Comparison of ENCODE assay signal across 8 cellular contexts in the genomic region with DNA sequence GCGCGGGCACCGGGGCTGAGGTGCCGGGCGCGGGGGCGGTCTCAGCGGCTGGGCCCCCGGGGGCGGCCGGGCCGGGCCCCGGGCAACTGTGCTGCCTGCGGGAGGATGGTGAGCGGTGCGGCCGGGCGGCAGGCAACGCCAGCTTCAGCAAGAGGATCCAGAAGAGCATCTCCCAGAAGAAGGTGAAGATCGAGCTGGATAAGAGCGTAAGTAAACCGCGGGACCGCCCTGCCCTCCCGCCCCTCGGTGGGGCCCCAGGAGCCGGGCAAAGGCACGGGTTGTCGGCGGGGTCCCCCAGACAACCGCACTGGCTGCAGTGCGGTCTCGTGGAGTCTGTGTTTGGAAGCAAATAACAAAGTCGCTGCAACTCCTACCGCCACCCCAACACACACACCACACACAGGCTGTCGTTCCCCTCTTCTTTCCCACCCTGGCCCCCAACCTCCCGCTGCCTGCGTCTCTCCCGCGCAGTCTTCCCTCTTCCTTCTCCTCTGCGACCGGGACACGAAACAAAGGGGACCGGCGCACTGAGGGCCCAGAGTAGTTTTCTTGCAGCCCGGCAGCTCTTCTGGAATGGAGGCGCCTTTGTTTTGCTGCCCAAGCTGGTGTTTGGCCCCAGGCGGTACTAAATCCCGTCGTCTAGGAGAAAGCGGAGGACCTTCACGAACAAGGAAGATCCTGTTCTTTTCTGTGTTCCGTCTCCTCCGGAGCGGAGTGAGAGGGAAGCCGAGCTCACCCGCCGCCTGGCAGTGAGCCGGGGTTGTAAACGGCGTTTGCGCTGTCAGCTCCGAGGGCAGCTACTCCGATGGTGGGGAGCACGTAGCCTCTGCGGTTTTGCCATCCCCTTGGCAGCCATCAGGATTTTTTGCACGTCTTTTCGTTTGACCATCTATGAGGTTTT. TPM values are rescaled to one million over a fixed set of nuclear protein-coding genes. Genes with fewer than 3 reads are reported as not detected.
DNase-seq lines count a peak whose midpoint lies in the region; ATAC-seq and TF ChIP-seq lines count a peak whose summit lies in the region.

No MANE protein-coding gene starts in this region.

- no peak for TF ChIP-seq RAD21 in liver (IDR thresholded peaks at IDR 0.05)

- H3K27me3 ChIP-seq in A673 (replicated peaks; ENCODE audit: insufficient read depth, low read depth, low read length, poor library complexity) (no peaks in the 10 kb centered on the region), liver (ENCODE audit: control insufficient read depth in 4 of 4, insufficient read depth in 4 of 4, low read length in 3 of 4) (no peaks in the 10 kb centered on the region)

- H3K36me3 Mint-ChIP-seq in dendritic cell treated with granulocyte-macrophage colony-stimulating factor and Interleukin-4, amounts not matched to agents 40 ng/mL and 50 ng/mL, for 4 days (ENCODE audit: low read depth): peaks cover 19% of the 10 kb centered on the region

- peak; percentile 25 for ATAC-seq in GM18517 (IDR thresholded peaks at IDR 0.05; ENCODE audit: unreplicated experiment)
- peak; percentile 22 for ATAC-seq in HG03039 (IDR thresholded peaks at IDR 0.05; ENCODE audit: unreplicated experiment)

- peak overlapping the region; percentile 75 to 92 for H3K9ac ChIP-seq in liver (ENCODE audit: low read depth in 1 of 2, low read length in 2 of 2)

- CTCF ChIA-PET in A673 (lab: Charles Lee): interaction anchor here (0.6 to 0.9 kb wide), 3 partner anchors 30 to 53 kb away, joined by 4 read pairs; no protein-coding TSS in a partner anchor

- no peaks in the 10 kb centered on the region for H3K9me3 Mint-ChIP-seq in dendritic cell treated with granulocyte-macrophage colony-stimulating factor and Interleukin-4, amounts not matched to agents 40 ng/mL and 50 ng/mL, for 4 days

- no TSS peak for BruUV-seq in A673 (replicated peaks; lab: Mats Ljungman, UMichigan)

- H3K27me3 Mint-ChIP-seq in dendritic cell treated with granulocyte-macrophage colony-stimulating factor and Interleukin-4, amounts not matched to agents 40 ng/mL and 50 ng/mL, for 4 days: no peaks in the 10 kb centered on the region

- H3K9me3 ChIP-seq in A673 (ENCODE audit: low read depth, low read length, poor library complexity, severe bottlenecking) (no peaks in the 10 kb centered on the region), liver (ENCODE audit: control insufficient read depth in 4 of 4, low read length in 3 of 4) (no peaks in the 10 kb centered on the region)

- peak overlapping the region; percentile 100 for H3K4me3 Mint-ChIP-seq in dendritic cell treated with granulocyte-macrophage colony-stimulating factor and Interleukin-4, amounts not matched to agents 40 ng/mL and 50 ng/mL, for 4 days

- under 1% methylated on average over 68 of the region's 68 CpGs for WGBS in liver

- H3K4me1 ChIP-seq in A673 (ENCODE audit: insufficient read depth, low read length, poor library complexity, severe bottlenecking) (peaks cover 18% of the 10 kb centered on the region), liver (ENCODE audit: control insufficient read depth in 4 of 4, insufficient read depth in 4 of 4, low read length in 3 of 4) (peaks cover 0 to 7% (median 3%) of the 10 kb centered on the region in 4 donors)

- no peak for TF ChIP-seq CTCF in A673 (conservative IDR thresholded peaks at IDR 0.05; ENCODE audit: low read depth, low read length)
- no peak for TF ChIP-seq CTCF in liver (IDR thresholded peaks at IDR 0.05; ENCODE audit: low read depth, low read length, missing input control)

- DNase-seq in A673 (ENCODE audit: low spot score): peak; percentile 82
- peak; percentile 44 for DNase-seq in NCI-H345 (lab: John Stamatoyannopoulos, UW)
- peak; percentile 13 to 15 for DNase-seq in activated CD4-positive, alpha-beta T cell treated with anti-CD3 and anti-CD28 coated beads, Interleukin-2, amount 50 U/mL, for 24 hours (ENCODE audit: low read depth in 1 of 2, low spot score in 1 of 2)
- peak; percentile 37 for DNase-seq in stimulated activated CD4-positive, alpha-beta T cell treated with anti-CD3 and anti-CD28 coated beads, Interleukin-4, amount 100 ng/mL, for 24 hours

- peaks cover 16% of the 10 kb centered on the region for H3K4me1 Mint-ChIP-seq in dendritic cell treated with granulocyte-macrophage colony-stimulating factor and Interleukin-4, amounts not matched to agents 40 ng/mL and 50 ng/mL, for 4 days (ENCODE audit: low read depth)

- peak overlapping the region; percentile 91 for H3K4me3 ChIP-seq in A673 (ENCODE audit: low read depth, low read length, poor library complexity, severe bottlenecking)
- peak overlapping the region; percentile 84 to 99 (median 89) for H3K4me3 ChIP-seq in liver (ENCODE audit: low read depth in 1 of 3, low read length in 3 of 3)

- peaks cover 26% of the 10 kb centered on the region for H3K36me3 ChIP-seq in A673 (ENCODE audit: insufficient read depth, low read length, poor library complexity, severe bottlenecking)
- H3K36me3 ChIP-seq in liver (ENCODE audit: control insufficient read depth in 4 of 4, insufficient read depth in 3 of 4, low read depth in 1 of 4, low read length in 3 of 4): no peaks in the 10 kb centered on the region

- POLR2A ChIA-PET in A673 (lab: Charles Lee; ENCODE audit: low non-redundant PET): interaction anchor here (0.7 to 2.3 kb wide), 2 partner anchors 31 to 37 kb away, joined by 4 to 11 read pairs; partner anchors contain the start of gene HMGB2

- H3K27ac ChIP-seq in A673 (ENCODE audit: low read depth, low read length, poor library complexity, severe bottlenecking): peak overlapping the region; percentile 90
- peak overlapping the region; percentile 86 to 97 for H3K27ac ChIP-seq in liver (ENCODE audit: low read depth in 1 of 2, low read length in 2 of 2)

- H3K27ac Mint-ChIP-seq in dendritic cell treated with granulocyte-macrophage colony-stimulating factor and Interleukin-4, amounts not matched to agents 40 ng/mL and 50 ng/mL, for 4 days: peak overlapping the region; percentile 96

- intact Hi-C loops in A673 (cut with micrococcal nuclease; ENCODE audit: unreplicated experiment): loop anchor here (2.0 to 5.0 kb wide), 2 partner anchors 37 to 41 kb away; partner anchors contain the start of gene HMGB2
- intact Hi-C loops in dendritic cell treated with granulocyte-macrophage colony-stimulating factor and Interleukin-4, amounts not matched to agents 40 ng/mL and 50 ng/mL, for 4 days (cut with micrococcal nuclease): loop anchor here (2.0 kb wide), 1 partner anchor 201 kb away; no protein-coding TSS in a partner anchor

TF ChIP-seq in liver, 16 proteins besides CTCF, POLR2A, EP300 and RAD21:
- TF ChIP-seq REST (IDR thresholded peaks at IDR 0.05) (peak; percentile 72), FOXA1 (IDR thresholded peaks at IDR 0.05) (no peak), HNF4G (IDR thresholded peaks at IDR 0.05) (no peak), YY1 (IDR thresholded peaks at IDR 0.05) (peak; percentile 80)
TF ChIP-seq in liver: peak in this region for 2.

RNA-seq across cellular contexts. Expression of gene SAP30, which starts 0.8 kb away (rescaled TPM):
- total RNA-seq in A673 (2021) (56.5 and 64.3 TPM in 2 replicates), liver (1 to 10 TPM; 3.6 to 10.0 TPM)
- polyA plus RNA-seq in liver: 1 to 10 TPM; 1.3 to 3.7 TPM

RNA-seq across cellular contexts. Expression of gene SCRG1, which starts 27.4 kb away (rescaled TPM):
- total RNA-seq in A673 (2021) (0.09 TPM in 1 of 2 replicates, not detected in the other), liver (under 1 TPM in 1 of 2 donors, not detected in 1; under 0.01 TPM)
- polyA plus RNA-seq in liver: under 1 TPM; 0.01 to 0.46 TPM

RNA-seq across cellular contexts. Expression of gene HMGB2, which starts 37.4 kb away (rescaled TPM):
- total RNA-seq in A673 (2021) (392 and 435 TPM in 2 replicates), liver (100 to 1,000 TPM in 1 of 2 donors, 1 to 10 TPM in 1; 7.2 to 271 TPM)
- 10 to 100 TPM; 12.3 to 21.4 TPM for polyA plus RNA-seq in liver

Comparison
In these comparisons a context has a peak if more than half of its experiments do, and no peak if none do; other contexts are left out.
1. Peak in every context shown above with its lines: DNase-seq, ATAC-seq, H3K4me3 ChIP-seq and H3K27ac ChIP-seq.
2. DNase-seq: peak in every context shown above with its lines; median percentile 82 in A673; 44 in NCI-H345; 37 in stimulated activated CD4-positive, alpha-beta T cell treated with anti-CD3 and anti-CD28 coated beads, Interleukin-4, amount 100 ng/mL, for 24 hours; 14 in activated CD4-positive, alpha-beta T cell treated with anti-CD3 and anti-CD28 coated beads, Interleukin-2, amount 50 U/mL, for 24 hours.